Comparison of ENCODE assay signal across 21 cellular contexts in the genomic region with DNA sequence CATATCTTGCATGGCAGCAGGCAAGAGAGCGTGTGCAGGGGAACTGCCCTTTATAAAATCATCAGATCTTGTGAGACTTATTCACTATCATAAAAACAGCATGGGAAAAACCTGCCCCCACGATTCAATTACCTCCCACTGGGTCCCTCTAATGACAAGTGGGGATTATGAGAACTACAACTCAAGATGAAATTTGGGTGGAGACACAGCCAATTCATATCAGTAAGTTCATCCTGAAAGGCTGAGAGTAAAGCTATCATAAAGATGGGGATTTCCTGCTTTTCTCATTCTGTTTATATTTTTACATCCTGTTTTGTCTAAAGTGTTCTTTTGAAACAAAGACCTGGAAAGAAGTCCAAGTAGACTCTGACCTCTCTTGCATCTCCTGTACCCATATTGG. TPM values are rescaled to one million over a fixed set of nuclear protein-coding genes. Genes with fewer than 3 reads are reported as not detected.
A peak's percentile ranks its signal among the peaks of the same experiment; 100 is the strongest.
DNase-seq lines count a peak whose midpoint lies in the region; ATAC-seq, FAIRE-seq and TF ChIP-seq lines count a peak whose summit lies in the region.
"Had no signal": no experiment of that assay in that cellular context is flagged by ENCODE, and none has a peak within 500 bp of the region (broad histone marks: within the 10 kb centered on the region; RNA-seq: fewer than 3 reads in every experiment).

No MANE protein-coding gene starts in this region.

- RAD21 ChIA-PET in GM12878 (lab: Charles Lee; ENCODE audit: unreplicated experiment) = interaction anchor here (0.6 to 1.5 kb wide), 2 partner anchors 11 to 96 kb away, joined by 3 to 4 read pairs; no protein-coding TSS in a partner anchor

- H3K27ac ChIP-seq in A673 (ENCODE audit: low read depth, low read length, poor library complexity, severe bottlenecking) (no peak overlapping the region), GM12878 (ENCODE audit: control insufficient read depth, insufficient read depth) (no peak overlapping the region)
- H3K27ac ChIP-seq in naive thymus-derived CD4-positive, alpha-beta T cell (ENCODE audit: low read depth, low read length) = no peak overlapping the region
- H3K27ac ChIP-seq: 22Rv1, A549, BLaER1 had no signal

- H4K20me1 ChIP-seq in GM12878 (ENCODE audit: control insufficient read depth, insufficient read depth) = no peaks in the 10 kb centered on the region
- H4K20me1 ChIP-seq: BLaER1 had no signal

- H3K27me3 ChIP-seq in A673 (replicated peaks; ENCODE audit: insufficient read depth, low read depth, low read length, poor library complexity) (peaks cover 5% of the 10 kb centered on the region), GM12878 (replicated peaks in 1 of 2; ENCODE audit: control insufficient read depth in 2 of 2, insufficient read depth in 2 of 2, low read length in 1 of 2) (no peaks in the 10 kb centered on the region)
- H3K27me3 ChIP-seq in naive thymus-derived CD4-positive, alpha-beta T cell (ENCODE audit: control insufficient read depth in 2 of 2, insufficient read depth in 2 of 2, low read length in 2 of 2) = no peaks in the 10 kb centered on the region
- H3K27me3 ChIP-seq: BLaER1 had no signal

- POLR2A ChIA-PET in A673 (lab: Charles Lee; ENCODE audit: low non-redundant PET) (no interaction called here), GM12878 (lab: Charles Lee) (no interaction called here)
- POLR2A ChIA-PET in naive thymus-derived CD4-positive, alpha-beta T cell (lab: Charles Lee) = no interaction called here

- in situ Hi-C loops in GM12878 (cut with MboI) = no loop called here
- in situ Hi-C loops in G401 (cut with HindIII; ENCODE audit: low sequenced_read_pairs) = no loop called here

- H3K4me1 ChIP-seq in A673 (ENCODE audit: insufficient read depth, low read length, poor library complexity, severe bottlenecking) (no peaks in the 10 kb centered on the region), GM12878 (ENCODE audit: control insufficient read depth, insufficient read depth, low read length) (peaks cover 33% of the 10 kb centered on the region)
- H3K4me1 ChIP-seq in naive thymus-derived CD4-positive, alpha-beta T cell (ENCODE audit: control insufficient read depth in 2 of 2, insufficient read depth in 2 of 2, low read length in 2 of 2) = no peaks in the 10 kb centered on the region

- H3K9ac ChIP-seq in GM12878 (ENCODE audit: control insufficient read depth, insufficient read depth, low read length) = no peak overlapping the region
- H3K9ac ChIP-seq: BLaER1 had no signal

- SMC1A ChIA-PET in GM12878 (lab: Charles Lee; ENCODE audit: uncharacterized antibody, unreplicated experiment) = interaction anchor here (0.9 to 1.9 kb wide), 2 partner anchors 11 to 95 kb away, joined by 3 to 4 read pairs; no protein-coding TSS in a partner anchor

- H3K4me3 Mint-ChIP-seq in naive thymus-derived CD4-positive, alpha-beta T cell = no peak overlapping the region
- H3K4me3 Mint-ChIP-seq: CD14-positive monocyte; CD4-positive, alpha-beta memory T cell; GM23338 had no signal

- H3K27me3 Mint-ChIP-seq in naive thymus-derived CD4-positive, alpha-beta T cell = peaks cover 14 to 33% (median 30%) of the 10 kb centered on the region in 5 donors

- DNase-seq in A673 (ENCODE audit: low spot score) (peak; percentile 9), GM18507 (ENCODE audit: extremely low spot score, insufficient read length, low read depth) (no peak), GM12878 (ENCODE audit: low read depth, low spot score) (no peak), fibroblast of pulmonary artery (ENCODE audit: low read depth) (peak; percentile 52), G401 (ENCODE audit: low spot score) (no peak), NCI-H1694 (lab: John Stamatoyannopoulos, UW) (no peak), amniotic stem cell (lab: John Stamatoyannopoulos, UW) (no peak)
- no peak for DNase-seq in naive thymus-derived CD4-positive, alpha-beta T cell
- DNase-seq: CD4-positive, alpha-beta memory T cell; DMS153; DMS79; HCEC 1CT; IMR-90 had no signal

- no peak for TF ChIP-seq POLR2A in GM12878 (IDR thresholded peaks at IDR 0.05; ENCODE audit: low read depth, low read length)

- no peak for TF ChIP-seq RAD21 in GM12878 (IDR thresholded peaks at IDR 0.05; ENCODE audit: insufficient read depth, low read depth, low read length)

- peaks cover 0 to 5% (median 0%) of the 10 kb centered on the region in 11 donors for H3K9me3 Mint-ChIP-seq in naive thymus-derived CD4-positive, alpha-beta T cell
- H3K9me3 Mint-ChIP-seq: CD4-positive, alpha-beta memory T cell had no signal

- WGBS in GM12878 (ENCODE audit: insufficient coverage, insufficient replicate concordance, low lambda C conversion rate, missing lambda C conversion rate) = 43% methylated on average over 2 of the region's 2 CpGs

- TF ChIP-seq EP300 in GM12878 (IDR thresholded peaks at IDR 0.05; ENCODE audit: borderline replicate concordance in 1 of 2, control insufficient read depth in 1 of 2, low read depth in 2 of 2, low read length in 2 of 2) = no peak

- H3K27ac Mint-ChIP-seq in naive thymus-derived CD4-positive, alpha-beta T cell = no peak overlapping the region
- H3K27ac Mint-ChIP-seq: CD14-positive monocyte; CD4-positive, alpha-beta memory T cell; GM23338 had no signal

- H3K9me3 ChIP-seq in A673 (ENCODE audit: low read depth, low read length, poor library complexity, severe bottlenecking) (no peaks in the 10 kb centered on the region), GM12878 (replicated peaks; ENCODE audit: control insufficient read depth, insufficient read depth, low read length) (no peaks in the 10 kb centered on the region; the same call in 1 of the 3 replicates)
- H3K9me3 ChIP-seq in naive thymus-derived CD4-positive, alpha-beta T cell (ENCODE audit: control insufficient read depth in 2 of 3, low read length in 3 of 3) = no peaks in the 10 kb centered on the region
- H3K9me3 ChIP-seq: BLaER1 had no signal

- peak overlapping the region; percentile 26 for H2AFZ ChIP-seq in GM12878 (ENCODE audit: control insufficient read depth, low read depth, low read length)
- H2AFZ ChIP-seq: GM23338 had no signal

- H3K36me3 Mint-ChIP-seq in naive thymus-derived CD4-positive, alpha-beta T cell = no peaks in the 10 kb centered on the region
- H3K36me3 Mint-ChIP-seq: CD14-positive monocyte; CD4-positive, alpha-beta memory T cell had no signal

- CTCF ChIA-PET in A673 (lab: Charles Lee) = no interaction called here
- CTCF ChIA-PET in GM12878 (lab: Yijun Ruan, JAX) = interaction anchor here (0.6 to 3.4 kb wide), 3 partner anchors 7 to 302 kb away, joined by 4 to 18 read pairs (median 8); no protein-coding TSS in a partner anchor
- CTCF ChIA-PET in naive thymus-derived CD4-positive, alpha-beta T cell (lab: Charles Lee) = no interaction called here

- FAIRE-seq in GM18507 (lab: Jason Lieb, UNC) = peak; percentile 26
- FAIRE-seq in GM12878 (lab: Jason Lieb, UNC) = no peak
- FAIRE-seq: A549, H54, HTR-8/SVneo, K562 had no signal

- TF ChIP-seq CTCF in A673 (conservative IDR thresholded peaks at IDR 0.05; ENCODE audit: low read depth, low read length) (no peak), GM12878 (IDR thresholded peaks at IDR 0.05 in 2 of 3, conservative IDR thresholded peaks at IDR 0.05 in 1 of 3; ENCODE audit: control insufficient read depth in 2 of 3, extremely low read depth in 1 of 3, insufficient read depth in 1 of 3, low read depth in 3 of 3, low read length in 3 of 3) (no peak), fibroblast of pulmonary artery (IDR thresholded peaks at IDR 0.05; ENCODE audit: low read length, missing control alignments) (no peak)

- H3K4me3 ChIP-seq in A673 (ENCODE audit: low read depth, low read length, poor library complexity, severe bottlenecking) (no peak overlapping the region), GM12878 (no peak overlapping the region), fibroblast of pulmonary artery (replicated peaks; ENCODE audit: low read depth, low read length) (no peak overlapping the region)
- H3K4me3 ChIP-seq in naive thymus-derived CD4-positive, alpha-beta T cell (ENCODE audit: low read length) = no peak overlapping the region
- H3K4me3 ChIP-seq: A549, BLaER1, GM23338, K562 had no signal

- no peaks in the 10 kb centered on the region for H3K79me2 ChIP-seq in GM12878 (ENCODE audit: control insufficient read depth, insufficient read depth, low read length)

- H3K4me2 ChIP-seq in GM12878 (ENCODE audit: control insufficient read depth, insufficient read depth) = no peak overlapping the region
- H3K4me2 ChIP-seq: A549, BLaER1, GM23338 had no signal

- no TSS peak for BruUV-seq in A673 (replicated peaks; lab: Mats Ljungman, UMichigan)
- BruUV-seq in GM12878 (replicated peaks; lab: Mats Ljungman, UMichigan) = no TSS peak

- no peaks in the 10 kb centered on the region for H3K36me3 ChIP-seq in A673 (ENCODE audit: insufficient read depth, low read length, poor library complexity, severe bottlenecking)
- H3K36me3 ChIP-seq in GM12878 (ENCODE audit: control insufficient read depth in 2 of 2, insufficient read depth in 2 of 2, low read length in 1 of 2) = no peaks in the 10 kb centered on the region
- H3K36me3 ChIP-seq in naive thymus-derived CD4-positive, alpha-beta T cell (ENCODE audit: control insufficient read depth in 2 of 3, insufficient read depth in 3 of 3, low read length in 3 of 3) = no peaks in the 10 kb centered on the region
- H3K36me3 ChIP-seq: BLaER1 had no signal

- intact Hi-C loops in A673 (cut with micrococcal nuclease; ENCODE audit: unreplicated experiment) (no loop called here), GM12878 (cut with micrococcal nuclease; ENCODE audit: unreplicated experiment) (loop anchor here (5.0 kb wide), 1 partner anchor 129 kb away; no protein-coding TSS in a partner anchor)
- intact Hi-C loops in naive thymus-derived CD4-positive, alpha-beta T cell (cut with micrococcal nuclease) = no loop called here

- peak; percentile 47 for ATAC-seq in GM12878
- no peak for ATAC-seq in naive thymus-derived CD4-positive, alpha-beta T cell
- ATAC-seq: A549, GM23338, K562 had no signal

- peaks cover 0 to 2% (median 0%) of the 10 kb centered on the region in 7 donors for H3K4me1 Mint-ChIP-seq in naive thymus-derived CD4-positive, alpha-beta T cell
- H3K4me1 Mint-ChIP-seq: CD14-positive monocyte had no signal

RNA-seq across cellular contexts. Expression of a gene that starts 28.9 kb away (rescaled TPM):
- 1.6 and 3.3 TPM in 2 replicates for total RNA-seq in A673 (2021)
- not detected in 2 replicates for total RNA-seq in GM12878 (2013; cell fraction: nucleolus; rRNA removed)
- not detected in 2 replicates for total RNA-seq in GM12878 (2014; rRNA removed)
- total RNA-seq in GM12878 (2014; rRNA removed; fragmentation: Illumina TruSeq; extraction: Trizol) = not detected in 2 replicates
- not detected in 2 replicates for total RNA-seq in GM12878 (2021)
- not detected for polyA plus RNA-seq in GM12878 (2011; ENCODE audit: low read depth)
- 0.03 TPM in 1 of 2 replicates, not detected in the other for polyA plus RNA-seq in GM12878 (2011; rRNA removed)
- polyA plus RNA-seq in GM12878 (2011; cell fraction: cytosol; rRNA removed) = not detected in 2 replicates
- not detected in 2 replicates for polyA plus RNA-seq in GM12878 (2011; cell fraction: nucleus; rRNA removed)
- polyA plus RNA-seq in GM12878 (2012) = not detected in 2 replicates
- polyA plus RNA-seq in GM12878 (2014; fragmentation: Illumina TruSeq; extraction: Trizol) = not detected in 2 replicates
- not detected for polyA plus RNA-seq in GM12878 (2014; fragmentation: Nextera tagmentation; extraction: Ambion mirVana)
- polyA plus RNA-seq in GM12878 (2014; rRNA removed) = not detected in 2 replicates
- polyA plus RNA-seq in GM12878 (2016; fragmentation: Nextera tagmentation; extraction: Ambion mirVana) = not detected
- polyA minus RNA-seq in GM12878 (2011; rRNA and poly(A)+ RNA removed) = not detected in 2 replicates
- not detected in 2 replicates for polyA minus RNA-seq in GM12878 (2011; cell fraction: cytosol; rRNA and poly(A)+ RNA removed)
- polyA minus RNA-seq in GM12878 (2011; cell fraction: nucleus; rRNA and poly(A)+ RNA removed) = not detected in 2 replicates
- total RNA-seq in G401 (2014; rRNA removed; shearing (Covaris generic)) = not detected in 2 replicates
- total RNA-seq in naive thymus-derived CD4-positive, alpha-beta T cell = not detected
- polyA plus RNA-seq in naive thymus-derived CD4-positive, alpha-beta T cell = not detected
- total RNA-seq: CD4-positive, alpha-beta memory T cell; GM23338; IMR-90; K562 had no signal
- polyA plus RNA-seq: CD14-positive monocyte; CD4-positive, alpha-beta memory T cell; GM23338; IMR-90; K562 had no signal

Comparison
In these comparisons a context has a peak if more than half of its experiments do, and no peak if none do; other contexts are left out.
1. DNase-seq: peak in A673 (single experiment) and fibroblast of pulmonary artery (single experiment); none in GM18507 (single experiment), GM12878 (single experiment), G401 (single experiment), NCI-H1694 (single experiment), amniotic stem cell (single experiment) and naive thymus-derived CD4-positive, alpha-beta T cell (0 of 9).